In genomic region chr11:107860688-107861087, GRCh38 we compare ENCODE assay signal across 17 cellular contexts. TPM values are rescaled to one million over a fixed set of nuclear protein-coding genes. Genes with fewer than 3 reads are reported as not detected.
DNase-seq lines count a peak whose midpoint lies in the region; ATAC-seq and TF ChIP-seq lines count a peak whose summit lies in the region.
"Had no signal": no experiment of that assay in that cellular context is flagged by ENCODE, and none has a peak within 500 bp of the region (broad histone marks: within the 10 kb centered on the region; RNA-seq: fewer than 3 reads in every experiment).

No MANE protein-coding gene starts in this region.

- no peak overlapping the region for H3K4me3 ChIP-seq in naive thymus-derived CD4-positive, alpha-beta T cell (ENCODE audit: low read length)

- no peaks in the 10 kb centered on the region for H3K9me3 Mint-ChIP-seq in T-helper 1 cell treated with Interleukin-12 subunit alpha and Interleukin-12 subunit beta and Interleukin-4 antibody, amounts not matched to agents 30 μg/mL and 1 μg/mL, for 36 hours
- no peaks in the 10 kb centered on the region for H3K9me3 Mint-ChIP-seq in WTC11
- no peaks in the 10 kb centered on the region for H3K9me3 Mint-ChIP-seq in naive thymus-derived CD4-positive, alpha-beta T cell
- H3K9me3 Mint-ChIP-seq: stimulated activated naive B cell treated with anti-CD40 and anti-IgM and Interleukin-4, amounts not matched to agents 10 μg/mL and 1 μg/mL and 100 μg/mL, for 72 hours had no signal

- no peaks in the 10 kb centered on the region for H3K9me3 ChIP-seq in naive thymus-derived CD4-positive, alpha-beta T cell (ENCODE audit: control insufficient read depth in 2 of 3, low read length in 3 of 3)
- H3K9me3 ChIP-seq: upper lobe of right lung had no signal

- ATAC-seq in WTC11 (no peak), HG03135 (IDR thresholded peaks at IDR 0.05; ENCODE audit: unreplicated experiment) (no peak)
- no peak for ATAC-seq in naive thymus-derived CD4-positive, alpha-beta T cell
- ATAC-seq: stimulated activated naive B cell treated with anti-CD40 and anti-IgM and Interleukin-4, amounts not matched to agents 10 μg/mL and 1 μg/mL and 100 μg/mL, for 72 hours; upper lobe of right lung had no signal

- intact Hi-C loops in naive thymus-derived CD4-positive, alpha-beta T cell (cut with micrococcal nuclease) = loop anchor here in 1 of 2 donors (5.0 kb wide), 1 partner anchor 67 kb away; the partner anchor contains the start of gene RAB39A

- H3K36me3 ChIP-seq in naive thymus-derived CD4-positive, alpha-beta T cell (ENCODE audit: control insufficient read depth in 2 of 3, insufficient read depth in 3 of 3, low read length in 3 of 3) = peaks cover 0 to 3% (median 0%) of the 10 kb centered on the region in 3 experiments
- H3K36me3 ChIP-seq: upper lobe of right lung had no signal

- no peak overlapping the region for H3K27ac Mint-ChIP-seq in T-helper 1 cell treated with Interleukin-12 subunit alpha and Interleukin-12 subunit beta and Interleukin-4 antibody, amounts not matched to agents 30 μg/mL and 1 μg/mL, for 36 hours
- H3K27ac Mint-ChIP-seq in WTC11 = no peak overlapping the region
- no peak overlapping the region for H3K27ac Mint-ChIP-seq in naive thymus-derived CD4-positive, alpha-beta T cell
- H3K27ac Mint-ChIP-seq: stimulated activated naive B cell treated with anti-CD40 and anti-IgM and Interleukin-4, amounts not matched to agents 10 μg/mL and 1 μg/mL and 100 μg/mL, for 72 hours had no signal

- no peaks in the 10 kb centered on the region for H3K27me3 ChIP-seq in naive thymus-derived CD4-positive, alpha-beta T cell (ENCODE audit: control insufficient read depth in 2 of 2, insufficient read depth in 2 of 2, low read length in 2 of 2)
- H3K27me3 ChIP-seq: upper lobe of right lung had no signal

- no peaks in the 10 kb centered on the region for H3K36me3 Mint-ChIP-seq in T-helper 1 cell treated with Interleukin-12 subunit alpha and Interleukin-12 subunit beta and Interleukin-4 antibody, amounts not matched to agents 30 μg/mL and 1 μg/mL, for 36 hours (ENCODE audit: low read depth)
- no peaks in the 10 kb centered on the region for H3K36me3 Mint-ChIP-seq in WTC11
- no peaks in the 10 kb centered on the region for H3K36me3 Mint-ChIP-seq in naive thymus-derived CD4-positive, alpha-beta T cell

- POLR2A ChIA-PET in WTC11 (lab: Charles Lee) = no interaction called here
- POLR2A ChIA-PET in naive thymus-derived CD4-positive, alpha-beta T cell (lab: Charles Lee) = no interaction called here

- H3K4me1 ChIP-seq in naive thymus-derived CD4-positive, alpha-beta T cell (ENCODE audit: control insufficient read depth in 2 of 2, insufficient read depth in 2 of 2, low read length in 2 of 2) = no peaks in the 10 kb centered on the region

- H3K4me1 Mint-ChIP-seq in T-helper 1 cell treated with Interleukin-12 subunit alpha and Interleukin-12 subunit beta and Interleukin-4 antibody, amounts not matched to agents 30 μg/mL and 1 μg/mL, for 36 hours (ENCODE audit: low read depth) = peaks cover 15% of the 10 kb centered on the region
- peaks cover 21% of the 10 kb centered on the region for H3K4me1 Mint-ChIP-seq in WTC11
- peaks cover 5 to 31% (median 26%) of the 10 kb centered on the region in 7 donors for H3K4me1 Mint-ChIP-seq in naive thymus-derived CD4-positive, alpha-beta T cell

- no peak overlapping the region for H3K27ac ChIP-seq in naive thymus-derived CD4-positive, alpha-beta T cell (ENCODE audit: low read depth, low read length)
- H3K27ac ChIP-seq: HL-60, upper lobe of right lung had no signal

- DNase-seq in T-helper 1 cell = no peak
- peak; percentile 13 for DNase-seq in ELR (ENCODE audit: low read depth)
- DNase-seq in WTC11 (ENCODE audit: low spot score) = no peak
- DNase-seq in naive thymus-derived CD4-positive, alpha-beta T cell = no peak
- no peak for DNase-seq in NCI-H2227 treated with DMSO at 0.1 percent for 48 hours (lab: John Stamatoyannopoulos, UW)
- DNase-seq in NK-92 (lab: John Stamatoyannopoulos, UW; ENCODE audit: unreplicated experiment) = no peak
- DNase-seq: activated naive CD4-positive, alpha-beta T cell treated with anti-CD3 and anti-CD28 coated beads, Interleukin-2, amount 50 U/mL, for 16 hours; effector CD4-positive, alpha-beta T cell; GDM1; KG1; NCI-H1105; SIG-M5; stimulated activated naive B cell treated with anti-CD40 and anti-IgM and Interleukin-4, amounts not matched to agents 10 μg/mL and 1 μg/mL and 100 μg/mL, for 72 hours; upper lobe of right lung had no signal

- peak overlapping the region; percentile 54 for H3K4me3 Mint-ChIP-seq in T-helper 1 cell treated with Interleukin-12 subunit alpha and Interleukin-12 subunit beta and Interleukin-4 antibody, amounts not matched to agents 30 μg/mL and 1 μg/mL, for 36 hours
- peak overlapping the region; percentile 95 for H3K4me3 Mint-ChIP-seq in WTC11
- peak overlapping the region in 7 of 10 donors; percentile 20 to 96 (median 43) for H3K4me3 Mint-ChIP-seq in naive thymus-derived CD4-positive, alpha-beta T cell
- H3K4me3 Mint-ChIP-seq: stimulated activated naive B cell treated with anti-CD40 and anti-IgM and Interleukin-4, amounts not matched to agents 10 μg/mL and 1 μg/mL and 100 μg/mL, for 72 hours had no signal

- CTCF ChIA-PET in WTC11 (lab: Charles Lee) = no interaction called here
- CTCF ChIA-PET in naive thymus-derived CD4-positive, alpha-beta T cell (lab: Charles Lee) = no interaction called here

- no peak for TF ChIP-seq CTCF in WTC11 (IDR thresholded peaks at IDR 0.05)

- peaks cover 16% of the 10 kb centered on the region for H3K27me3 Mint-ChIP-seq in T-helper 1 cell treated with Interleukin-12 subunit alpha and Interleukin-12 subunit beta and Interleukin-4 antibody, amounts not matched to agents 30 μg/mL and 1 μg/mL, for 36 hours (ENCODE audit: low read depth)
- peaks cover 8% of the 10 kb centered on the region for H3K27me3 Mint-ChIP-seq in WTC11 (ENCODE audit: low read depth)
- peaks cover 0 to 25% (median 4%) of the 10 kb centered on the region in 5 donors for H3K27me3 Mint-ChIP-seq in naive thymus-derived CD4-positive, alpha-beta T cell
- H3K27me3 Mint-ChIP-seq: stimulated activated naive B cell treated with anti-CD40 and anti-IgM and Interleukin-4, amounts not matched to agents 10 μg/mL and 1 μg/mL and 100 μg/mL, for 72 hours had no signal

TF ChIP-seq in WTC11, 78 proteins besides CTCF, POLR2A, EP300 and RAD21 (continues in another document):
- TF ChIP-seq NR3C1 (CRISPR knock-in tag; conservative IDR thresholded peaks at IDR 0.05; ENCODE audit: low read depth) = no peak
- TF ChIP-seq EMX1 (CRISPR knock-in tag; IDR thresholded peaks at IDR 0.05) = no peak
- TF ChIP-seq ZNF416 (CRISPR knock-in tag; IDR thresholded peaks at IDR 0.05) = no peak
- TF ChIP-seq, protein P1, sequence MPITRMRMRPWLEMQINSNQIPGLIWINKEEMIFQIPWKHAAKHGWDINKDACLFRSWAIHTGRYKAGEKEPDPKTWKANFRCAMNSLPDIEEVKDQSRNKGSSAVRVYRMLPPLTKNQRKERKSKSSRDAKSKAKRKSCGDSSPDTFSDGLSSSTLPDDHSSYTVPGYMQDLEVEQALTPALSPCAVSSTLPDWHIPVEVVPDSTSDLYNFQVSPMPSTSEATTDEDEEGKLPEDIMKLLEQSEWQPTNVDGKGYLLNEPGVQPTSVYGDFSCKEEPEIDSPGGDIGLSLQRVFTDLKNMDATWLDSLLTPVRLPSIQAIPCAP (CRISPR knock-in tag; IDR thresholded peaks at IDR 0.05) = no peak
- TF ChIP-seq, protein P2, sequence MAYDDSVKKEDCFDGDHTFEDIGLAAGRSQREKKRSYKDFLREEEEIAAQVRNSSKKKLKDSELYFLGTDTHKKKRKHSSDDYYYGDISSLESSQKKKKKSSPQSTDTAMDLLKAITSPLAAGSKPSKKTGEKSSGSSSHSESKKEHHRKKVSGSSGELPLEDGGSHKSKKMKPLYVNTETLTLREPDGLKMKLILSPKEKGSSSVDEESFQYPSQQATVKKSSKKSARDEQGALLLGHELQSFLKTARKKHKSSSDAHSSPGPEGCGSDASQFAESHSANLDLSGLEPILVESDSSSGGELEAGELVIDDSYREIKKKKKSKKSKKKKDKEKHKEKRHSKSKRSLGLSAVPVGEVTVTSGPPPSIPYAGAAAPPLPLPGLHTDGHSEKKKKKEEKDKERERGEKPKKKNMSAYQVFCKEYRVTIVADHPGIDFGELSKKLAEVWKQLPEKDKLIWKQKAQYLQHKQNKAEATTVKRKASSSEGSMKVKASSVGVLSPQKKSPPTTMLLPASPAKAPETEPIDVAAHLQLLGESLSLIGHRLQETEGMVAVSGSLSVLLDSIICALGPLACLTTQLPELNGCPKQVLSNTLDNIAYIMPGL (CRISPR knock-in tag; IDR thresholded peaks at IDR 0.05) = no peak
- TF ChIP-seq GABPB1 (CRISPR knock-in tag; IDR thresholded peaks at IDR 0.05) = no peak
- no peak for TF ChIP-seq ELF4 (CRISPR knock-in tag; IDR thresholded peaks at IDR 0.05; ENCODE audit: low read depth)
- TF ChIP-seq ZBTB43 (CRISPR knock-in tag; IDR thresholded peaks at IDR 0.05) = no peak
- no peak for TF ChIP-seq ZNF263 (CRISPR knock-in tag; IDR thresholded peaks at IDR 0.05; ENCODE audit: low read depth)
- no peak for TF ChIP-seq PRRX2 (CRISPR knock-in tag; IDR thresholded peaks at IDR 0.05)
- TF ChIP-seq NFATC4 (CRISPR knock-in tag; IDR thresholded peaks at IDR 0.05) = no peak
- TF ChIP-seq, protein P3, sequence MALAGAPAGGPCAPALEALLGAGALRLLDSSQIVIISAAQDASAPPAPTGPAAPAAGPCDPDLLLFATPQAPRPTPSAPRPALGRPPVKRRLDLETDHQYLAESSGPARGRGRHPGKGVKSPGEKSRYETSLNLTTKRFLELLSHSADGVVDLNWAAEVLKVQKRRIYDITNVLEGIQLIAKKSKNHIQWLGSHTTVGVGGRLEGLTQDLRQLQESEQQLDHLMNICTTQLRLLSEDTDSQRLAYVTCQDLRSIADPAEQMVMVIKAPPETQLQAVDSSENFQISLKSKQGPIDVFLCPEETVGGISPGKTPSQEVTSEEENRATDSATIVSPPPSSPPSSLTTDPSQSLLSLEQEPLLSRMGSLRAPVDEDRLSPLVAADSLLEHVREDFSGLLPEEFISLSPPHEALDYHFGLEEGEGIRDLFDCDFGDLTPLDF (CRISPR knock-in tag; IDR thresholded peaks at IDR 0.05) = no peak
- TF ChIP-seq ZNF232 (CRISPR knock-in tag; IDR thresholded peaks at IDR 0.05) = no peak

RNA-seq across cellular contexts. Expression of gene SLC35F2, which starts 2.1 kb away (rescaled TPM):
- total RNA-seq in WTC11 (2021) = 22.0 to 27.1 TPM (median 22.8 TPM) in 3 replicates
- 1 to 10 TPM; 3.8 to 8.9 (median 4.5) TPM for total RNA-seq in naive thymus-derived CD4-positive, alpha-beta T cell
- 1 to 10 TPM; 3.7 to 4.2 TPM for polyA plus RNA-seq in naive thymus-derived CD4-positive, alpha-beta T cell

Comparison
In these comparisons a context has a peak if more than half of its experiments do, and no peak if none do; other contexts are left out.
1. H3K4me3 Mint-ChIP-seq: peak in every context shown above with its lines; median percentile 95 in WTC11; 54 in T-helper 1 cell treated with Interleukin-12 subunit alpha and Interleukin-12 subunit beta and Interleukin-4 antibody, amounts not matched to agents 30 μg/mL and 1 μg/mL, for 36 hours; 43 in naive thymus-derived CD4-positive, alpha-beta T cell.